ENCODE assay signal across 2 cellular contexts in the genomic region with DNA sequence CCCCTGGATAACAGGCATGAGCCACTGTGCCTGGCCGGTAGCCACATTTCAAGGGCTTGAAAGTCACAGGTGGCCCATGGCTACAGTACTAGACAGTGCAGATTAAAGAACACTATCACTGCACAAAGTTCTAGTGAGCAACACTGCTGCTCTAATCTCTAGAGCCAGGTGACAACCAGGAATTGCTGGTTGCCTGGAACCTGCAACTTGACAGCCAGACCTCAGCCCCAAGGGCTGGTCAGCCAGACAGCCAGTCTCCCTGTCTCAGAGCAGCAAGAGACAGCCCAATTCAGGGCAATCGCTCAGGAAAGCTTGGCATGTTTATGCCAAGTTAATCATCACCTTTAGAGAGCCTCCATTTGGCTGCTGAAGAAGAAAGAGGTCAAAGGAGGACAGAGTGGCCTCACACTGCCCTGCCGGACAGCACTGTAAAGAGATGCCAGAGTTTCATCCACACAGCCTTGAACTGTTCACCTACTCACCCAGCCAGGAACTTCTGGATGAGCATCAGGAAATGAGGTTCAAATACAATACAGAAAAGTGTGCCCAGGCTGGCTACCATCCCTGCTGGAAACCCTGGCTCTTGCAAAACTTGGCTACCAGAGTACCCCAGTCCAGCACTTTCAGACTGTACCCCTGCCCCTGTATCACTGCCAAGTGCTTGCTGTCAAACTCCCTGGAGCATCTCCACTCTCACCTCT.
TF ChIP-seq lines count a peak whose summit lies in the region.

No MANE protein-coding gene starts in this region.

TF ChIP-seq in A549, 52 proteins besides CTCF, POLR2A, EP300 and RAD21:
- no peak for TF ChIP-seq HOXA7 (CRISPR knock-in tag; IDR thresholded peaks at IDR 0.05)
- TF ChIP-seq, protein P1, sequence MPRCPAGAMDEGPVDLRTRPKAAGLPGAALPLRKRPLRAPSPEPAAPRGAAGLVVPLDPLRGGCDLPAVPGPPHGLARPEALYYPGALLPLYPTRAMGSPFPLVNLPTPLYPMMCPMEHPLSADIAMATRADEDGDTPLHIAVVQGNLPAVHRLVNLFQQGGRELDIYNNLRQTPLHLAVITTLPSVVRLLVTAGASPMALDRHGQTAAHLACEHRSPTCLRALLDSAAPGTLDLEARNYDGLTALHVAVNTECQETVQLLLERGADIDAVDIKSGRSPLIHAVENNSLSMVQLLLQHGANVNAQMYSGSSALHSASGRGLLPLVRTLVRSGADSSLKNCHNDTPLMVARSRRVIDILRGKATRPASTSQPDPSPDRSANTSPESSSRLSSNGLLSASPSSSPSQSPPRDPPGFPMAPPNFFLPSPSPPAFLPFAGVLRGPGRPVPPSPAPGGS (IDR thresholded peaks at IDR 0.05) = no peak
- no peak for TF ChIP-seq CBX8 (IDR thresholded peaks at IDR 0.05)
- no peak for TF ChIP-seq MAFK (IDR thresholded peaks at IDR 0.05; ENCODE audit: partially characterized antibody)
- TF ChIP-seq GATA3 (IDR thresholded peaks at IDR 0.05; ENCODE audit: borderline replicate concordance) = no peak
- no peak for TF ChIP-seq RNF2 (IDR thresholded peaks at IDR 0.05; ENCODE audit: borderline replicate concordance, low read depth)
- no peak for TF ChIP-seq PHF8 (IDR thresholded peaks at IDR 0.05; ENCODE audit: borderline replicate concordance, low read depth)
- TF ChIP-seq JUNB (IDR thresholded peaks at IDR 0.05) = no peak
- TF ChIP-seq MAZ (IDR thresholded peaks at IDR 0.05; ENCODE audit: borderline replicate concordance, low read depth, low read length) = no peak
- no peak for TF ChIP-seq CEBPB (IDR thresholded peaks at IDR 0.05)

TF ChIP-seq in endothelial cell of umbilical vein, 7 proteins besides CTCF, POLR2A, EP300 and RAD21:
- TF ChIP-seq GATA2 (IDR thresholded peaks at IDR 0.05; ENCODE audit: insufficient read depth, insufficient read length, low read depth, low read length) (no peak), POLR2AphosphoS5 (IDR thresholded peaks at IDR 0.05; ENCODE audit: insufficient read depth, low read depth, low read length) (no peak), MYC (IDR thresholded peaks at IDR 0.05; ENCODE audit: low read depth, low read length) (no peak), JUN (IDR thresholded peaks at IDR 0.05; ENCODE audit: borderline replicate concordance, insufficient read depth, insufficient read length, low read depth) (no peak), EZH2 (IDR thresholded peaks at IDR 0.05; ENCODE audit: borderline replicate concordance, low read depth, low read length, severe bottlenecking) (no peak), FOS (IDR thresholded peaks at IDR 0.05; ENCODE audit: borderline replicate concordance, insufficient read depth, low read length) (no peak)
- TF ChIP-seq, protein P2, sequence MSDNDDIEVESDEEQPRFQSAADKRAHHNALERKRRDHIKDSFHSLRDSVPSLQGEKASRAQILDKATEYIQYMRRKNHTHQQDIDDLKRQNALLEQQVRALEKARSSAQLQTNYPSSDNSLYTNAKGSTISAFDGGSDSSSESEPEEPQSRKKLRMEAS (IDR thresholded peaks at IDR 0.05; ENCODE audit: insufficient read depth, insufficient read length) = no peak
